8 cellular contexts compared by ENCODE assay signal in the genomic region with DNA sequence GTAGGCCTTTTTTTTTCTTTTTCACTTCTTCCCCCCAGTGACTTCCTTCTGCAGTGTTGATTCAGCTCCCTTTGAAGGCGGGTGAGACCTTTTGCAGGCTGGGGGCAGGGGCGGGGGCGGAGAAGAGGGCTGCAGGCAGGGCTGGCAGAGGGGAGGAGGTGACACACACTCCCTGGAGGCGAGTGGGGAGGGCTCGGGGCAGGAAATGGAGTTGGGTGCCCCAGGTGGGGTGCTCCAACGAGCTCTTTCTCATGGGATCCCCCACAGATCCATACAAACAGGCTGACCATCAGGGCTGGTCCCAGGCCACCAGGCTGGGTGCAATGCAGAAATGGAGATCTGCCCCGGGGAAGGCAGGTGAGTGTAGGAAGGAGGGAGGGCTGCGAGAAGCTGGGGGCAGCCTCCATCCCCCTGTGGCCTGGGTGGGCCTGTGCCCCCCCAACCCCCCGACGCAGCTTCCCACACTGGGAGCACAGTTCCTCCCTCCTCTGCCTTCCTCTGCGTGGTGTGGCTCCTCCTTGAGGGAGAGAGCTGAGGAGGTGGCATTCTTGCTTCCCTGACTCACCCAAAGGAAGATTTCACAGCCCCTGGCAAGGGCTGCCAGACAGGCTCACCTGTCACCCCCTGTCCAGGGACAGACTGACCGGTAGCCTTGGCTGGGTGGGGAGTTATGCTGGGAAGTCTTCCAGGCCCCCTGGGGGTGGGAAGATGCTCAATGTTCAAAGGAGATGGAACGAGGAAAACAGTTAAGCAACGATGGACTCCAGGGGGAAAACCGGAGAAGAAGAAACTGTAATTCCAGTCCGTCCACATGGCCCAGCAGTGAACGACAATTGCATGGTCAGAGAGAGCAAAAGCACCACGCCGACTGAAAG. TPM values are rescaled to one million over a fixed set of nuclear protein-coding genes. Genes with fewer than 3 reads are reported as not detected.
DNase-seq lines count a peak whose midpoint lies in the region; ATAC-seq and TF ChIP-seq lines count a peak whose summit lies in the region.

No MANE protein-coding gene starts in this region.

- H3K27ac ChIP-seq in KOPT-K1 (ENCODE audit: low read depth, low read length, poor library complexity, severe bottlenecking) (peak overlapping the region; percentile 97), dorsolateral prefrontal cortex (peak overlapping the region in 31 of 59 donors; percentile 13 to 81 (median 54)), suprapubic skin (peak overlapping the region; percentile 53)
- H3K27ac ChIP-seq in naive thymus-derived CD4-positive, alpha-beta T cell (ENCODE audit: low read depth, low read length): peak overlapping the region; percentile 79

- POLR2A ChIA-PET in activated CD4-positive, alpha-beta T cell treated with anti-CD3 and anti-CD28 coated beads, Interleukin-2, amount 10 ng/mL, durations not matched to agents 7 days and 5 days (lab: Charles Lee): no interaction called here
- POLR2A ChIA-PET in naive thymus-derived CD4-positive, alpha-beta T cell (lab: Charles Lee): interaction anchor here (0.6 to 12.9 kb wide), 16 partner anchors 8 to 1951 kb away, joined by 3 to 569 read pairs (median 4); partner anchors contain the start of genes ITGB2, KRTAP12-3, PTTG1IP and SLX9

- WGBS in suprapubic skin: 13% methylated on average over 17 of the region's 19 CpGs

- peak overlapping the region; percentile 88 for H3K4me3 Mint-ChIP-seq in activated CD4-positive, alpha-beta T cell treated with anti-CD3 and anti-CD28 coated beads, Interleukin-2, amount 10 ng/mL, durations not matched to agents 7 days and 5 days
- peak overlapping the region; percentile 86 to 97 (median 93) for H3K4me3 Mint-ChIP-seq in naive thymus-derived CD4-positive, alpha-beta T cell

- DNase-seq in GM06990 (ENCODE audit: extremely low read depth, insufficient read length): peak; percentile 85
- peak; percentile 91 for DNase-seq in activated CD4-positive, alpha-beta T cell treated with anti-CD3 and anti-CD28 coated beads, Interleukin-2, amount 10 ng/mL, durations not matched to agents 7 days and 5 days
- DNase-seq in dorsolateral prefrontal cortex: no peak
- peak; percentile 43 to 95 (median 85) for DNase-seq in naive thymus-derived CD4-positive, alpha-beta T cell
- no peak for DNase-seq in suprapubic skin (ENCODE audit: low spot score in 2 of 2)
- no peak for DNase-seq in retina
- no peak for DNase-seq in cerebellar cortex (ENCODE audit: low spot score)

- peaks cover 5% of the 10 kb centered on the region for H3K9me3 Mint-ChIP-seq in activated CD4-positive, alpha-beta T cell treated with anti-CD3 and anti-CD28 coated beads, Interleukin-2, amount 10 ng/mL, durations not matched to agents 7 days and 5 days
- peaks cover 0 to 5% (median 0%) of the 10 kb centered on the region in 11 donors for H3K9me3 Mint-ChIP-seq in naive thymus-derived CD4-positive, alpha-beta T cell

- H3K9me3 ChIP-seq in KOPT-K1 (ENCODE audit: insufficient read depth, low read length, poor library complexity, severe bottlenecking): no peaks in the 10 kb centered on the region
- H3K9me3 ChIP-seq in naive thymus-derived CD4-positive, alpha-beta T cell (ENCODE audit: control insufficient read depth in 2 of 3, low read length in 3 of 3): no peaks in the 10 kb centered on the region
- no peaks in the 10 kb centered on the region for H3K9me3 ChIP-seq in suprapubic skin

- peaks cover 54 to 62% of the 10 kb centered on the region in 2 donors for H3K4me1 ChIP-seq in naive thymus-derived CD4-positive, alpha-beta T cell (ENCODE audit: control insufficient read depth in 2 of 2, insufficient read depth in 2 of 2, low read length in 2 of 2)
- H3K4me1 ChIP-seq in suprapubic skin: peaks cover 66% of the 10 kb centered on the region

- H3K4me1 Mint-ChIP-seq in activated CD4-positive, alpha-beta T cell treated with anti-CD3 and anti-CD28 coated beads, Interleukin-2, amount 10 ng/mL, durations not matched to agents 7 days and 5 days: peaks cover 81% of the 10 kb centered on the region
- H3K4me1 Mint-ChIP-seq in naive thymus-derived CD4-positive, alpha-beta T cell: peaks cover 65 to 82% (median 78%) of the 10 kb centered on the region in 7 donors

- no peaks in the 10 kb centered on the region for H3K27me3 Mint-ChIP-seq in activated CD4-positive, alpha-beta T cell treated with anti-CD3 and anti-CD28 coated beads, Interleukin-2, amount 10 ng/mL, durations not matched to agents 7 days and 5 days
- no peaks in the 10 kb centered on the region for H3K27me3 Mint-ChIP-seq in naive thymus-derived CD4-positive, alpha-beta T cell

- H3K27ac Mint-ChIP-seq in activated CD4-positive, alpha-beta T cell treated with anti-CD3 and anti-CD28 coated beads, Interleukin-2, amount 10 ng/mL, durations not matched to agents 7 days and 5 days: peak overlapping the region; percentile 97
- peak overlapping the region; percentile 86 to 98 (median 95) for H3K27ac Mint-ChIP-seq in naive thymus-derived CD4-positive, alpha-beta T cell

- intact Hi-C loops in dorsolateral prefrontal cortex (cut with DNase I): no loop called here
- intact Hi-C loops in naive thymus-derived CD4-positive, alpha-beta T cell (cut with micrococcal nuclease): loop anchor here (1.0 to 10.0 kb wide), 12 partner anchors 11 to 1063 kb away; partner anchors contain the start of genes AGPAT3 (in 1 of the 2), KRTAP12-3 (in 1 of the 2) and PTTG1IP (in 1 of the 2)

- no peak for TF ChIP-seq CTCF in GM06990 (IDR thresholded peaks at IDR 0.05; ENCODE audit: insufficient read depth, low read length, poor library complexity, severe bottlenecking)
- TF ChIP-seq CTCF in dorsolateral prefrontal cortex (IDR thresholded peaks at IDR 0.05 in 54 of 56, conservative IDR thresholded peaks at IDR 0.05 in 2 of 56; ENCODE audit: low read depth in 1 of 56, partially characterized antibody in 56 of 56): no peak
- TF ChIP-seq CTCF in suprapubic skin (IDR thresholded peaks at IDR 0.05): no peak

- H3K27me3 ChIP-seq in GM06990 (replicated peaks; ENCODE audit: control insufficient read depth, insufficient read depth, low read length) (no peaks in the 10 kb centered on the region), dorsolateral prefrontal cortex (peaks cover 0 to 71% (median 51%) of the 10 kb centered on the region in 45 donors), suprapubic skin (peaks cover 43% of the 10 kb centered on the region)
- no peaks in the 10 kb centered on the region for H3K27me3 ChIP-seq in naive thymus-derived CD4-positive, alpha-beta T cell (ENCODE audit: control insufficient read depth in 2 of 2, insufficient read depth in 2 of 2, low read length in 2 of 2)

- H3K36me3 ChIP-seq in GM06990 (ENCODE audit: control insufficient read depth, insufficient read depth, low read length): no peaks in the 10 kb centered on the region
- H3K36me3 ChIP-seq in KOPT-K1 (ENCODE audit: insufficient read depth, low read length): no peaks in the 10 kb centered on the region
- peaks cover 0 to 5% (median 0%) of the 10 kb centered on the region in 3 experiments for H3K36me3 ChIP-seq in naive thymus-derived CD4-positive, alpha-beta T cell (ENCODE audit: control insufficient read depth in 2 of 3, insufficient read depth in 3 of 3, low read length in 3 of 3)
- no peaks in the 10 kb centered on the region for H3K36me3 ChIP-seq in suprapubic skin

- no peak for TF ChIP-seq EP300 in suprapubic skin (IDR thresholded peaks at IDR 0.05)

- ATAC-seq in naive thymus-derived CD4-positive, alpha-beta T cell: peak; percentile 84

- peaks cover 14% of the 10 kb centered on the region for H3K36me3 Mint-ChIP-seq in activated CD4-positive, alpha-beta T cell treated with anti-CD3 and anti-CD28 coated beads, Interleukin-2, amount 10 ng/mL, durations not matched to agents 7 days and 5 days (ENCODE audit: low read depth)
- peaks cover 0 to 19% (median 0%) of the 10 kb centered on the region in 5 donors for H3K36me3 Mint-ChIP-seq in naive thymus-derived CD4-positive, alpha-beta T cell

- no peak for TF ChIP-seq POLR2A in suprapubic skin (IDR thresholded peaks at IDR 0.05)

- H3K4me3 ChIP-seq in GM06990 (replicated peaks; ENCODE audit: low read depth, low read length): peak overlapping the region; percentile 77
- peak overlapping the region in 14 of 59 donors; percentile 10 to 36 (median 27) for H3K4me3 ChIP-seq in dorsolateral prefrontal cortex
- peak overlapping the region; percentile 100 for H3K4me3 ChIP-seq in naive thymus-derived CD4-positive, alpha-beta T cell (ENCODE audit: low read length)
- H3K4me3 ChIP-seq in suprapubic skin: peak overlapping the region; percentile 22

- CTCF ChIA-PET in activated CD4-positive, alpha-beta T cell treated with anti-CD3 and anti-CD28 coated beads, Interleukin-2, amount 10 ng/mL, durations not matched to agents 7 days and 5 days (lab: Charles Lee): interaction anchor here (0.6 to 1.8 kb wide), 7 partner anchors 8 to 930 kb away, joined by 3 to 4 read pairs (median 3); partner anchors contain the start of gene SLX9
- CTCF ChIA-PET in naive thymus-derived CD4-positive, alpha-beta T cell (lab: Charles Lee): interaction anchor here (0.6 to 4.8 kb wide), 13 partner anchors 9 to 237 kb away, joined by 3 to 44 read pairs (median 5); no protein-coding TSS in a partner anchor

RNA-seq across cellular contexts. Expression of gene ITGB2, which starts 7.1 kb away (rescaled TPM):
- 100 to 1,000 TPM; 439 to 500 TPM for total RNA-seq in activated CD4-positive, alpha-beta T cell treated with anti-CD3 and anti-CD28 coated beads, Interleukin-2, amount 10 ng/mL, durations not matched to agents 7 days and 5 days
- total RNA-seq in dorsolateral prefrontal cortex (100 to 1,000 TPM in 1 of 120 experiments, 10 to 100 TPM in 116, 1 to 10 TPM in 3; 8.2 to 105 (median 26.7) TPM), suprapubic skin (10 to 100 TPM; 11.2 to 18.8 (median 15.3) TPM)
- total RNA-seq in naive thymus-derived CD4-positive, alpha-beta T cell: 100 to 1,000 TPM; 280 to 877 (median 371) TPM
- 100 to 1,000 TPM; 459 to 768 TPM for polyA plus RNA-seq in naive thymus-derived CD4-positive, alpha-beta T cell

RNA-seq across cellular contexts. Expression of gene SLX9, which starts 12.0 kb away (rescaled TPM):
- 10 to 100 TPM; 32.7 to 39.8 TPM for total RNA-seq in activated CD4-positive, alpha-beta T cell treated with anti-CD3 and anti-CD28 coated beads, Interleukin-2, amount 10 ng/mL, durations not matched to agents 7 days and 5 days
- total RNA-seq in dorsolateral prefrontal cortex (10 to 100 TPM; 13.4 to 35.4 (median 23.4) TPM), suprapubic skin (10 to 100 TPM; 13.4 to 16.9 (median 14.4) TPM)
- 10 to 100 TPM; 17.8 to 46.4 (median 20.6) TPM for total RNA-seq in naive thymus-derived CD4-positive, alpha-beta T cell
- polyA plus RNA-seq in naive thymus-derived CD4-positive, alpha-beta T cell: 10 to 100 TPM; 13.2 to 14.9 TPM

RNA-seq across cellular contexts. Expression of gene PTTG1IP, which starts 54.3 kb away (rescaled TPM):
- total RNA-seq in activated CD4-positive, alpha-beta T cell treated with anti-CD3 and anti-CD28 coated beads, Interleukin-2, amount 10 ng/mL, durations not matched to agents 7 days and 5 days: 10 to 100 TPM; 70.2 to 79.9 TPM
- total RNA-seq in dorsolateral prefrontal cortex (100 to 1,000 TPM in 67 of 120 experiments, 10 to 100 TPM in 53; 59.2 to 243 (median 103) TPM), suprapubic skin (100 to 1,000 TPM; 114 to 172 (median 143) TPM)
- 100 to 1,000 TPM in 2 of 5 experiments, 10 to 100 TPM in 3; 83.8 to 122 (median 95.6) TPM for total RNA-seq in naive thymus-derived CD4-positive, alpha-beta T cell
- polyA plus RNA-seq in naive thymus-derived CD4-positive, alpha-beta T cell: 10 to 100 TPM; 60.9 to 79.8 TPM

Comparison
In these comparisons a context has a peak if more than half of its experiments do, and no peak if none do; other contexts are left out.
1. DNase-seq: peak in GM06990 (single experiment), activated CD4-positive, alpha-beta T cell treated with anti-CD3 and anti-CD28 coated beads, Interleukin-2, amount 10 ng/mL, durations not matched to agents 7 days and 5 days (single experiment) and naive thymus-derived CD4-positive, alpha-beta T cell (9 of 9); none in dorsolateral prefrontal cortex (0 of 10), suprapubic skin (0 of 2), retina (single experiment) and cerebellar cortex (single experiment).
2. intact Hi-C loops: an anchor here in naive thymus-derived CD4-positive, alpha-beta T cell (1.0 to 10.0 kb wide); none called in dorsolateral prefrontal cortex.
3. Peak in every context shown above with its lines, with median percentiles within 50 percentile points of each other: H3K27ac ChIP-seq.